Comparison of ENCODE assay signal across 1 cellular context in the genomic region with DNA sequence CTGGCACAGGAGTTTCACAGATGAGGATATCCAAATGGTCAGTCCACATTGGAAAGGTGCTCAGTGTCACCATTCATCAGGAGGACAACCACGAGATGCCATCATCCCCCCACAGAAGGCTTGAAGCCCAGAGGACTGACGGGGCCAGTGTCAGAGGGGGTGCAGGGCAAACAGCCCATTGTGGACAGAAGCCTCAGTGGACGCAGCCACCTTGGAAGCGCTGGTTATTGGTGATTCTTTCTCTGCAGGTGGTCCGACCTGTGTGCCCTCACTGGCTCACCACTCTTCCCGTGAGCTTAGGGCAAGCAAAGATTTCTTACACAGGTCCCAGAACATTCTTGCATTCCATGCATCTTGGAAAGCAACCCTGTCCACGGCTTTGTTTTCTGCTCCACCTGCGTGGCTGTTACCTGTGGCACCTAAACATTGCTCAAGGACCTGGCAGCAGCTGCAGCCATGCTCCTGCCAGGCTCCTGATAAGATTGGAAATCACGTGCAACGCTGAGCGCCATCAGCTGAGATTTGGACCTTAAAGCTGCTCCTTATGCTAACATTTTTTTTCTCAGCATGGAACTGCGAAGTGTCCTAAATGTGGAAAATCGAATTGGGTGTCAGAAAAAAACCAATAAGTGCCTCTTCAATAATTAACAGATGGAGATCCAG.
TF ChIP-seq lines count a peak whose summit lies in the region.

No MANE protein-coding gene starts in this region.

TF ChIP-seq in H1, 55 proteins besides CTCF, POLR2A, EP300 and RAD21:
- no peak for TF ChIP-seq YY1 (IDR thresholded peaks at IDR 0.05; ENCODE audit: low read depth, low read length)
- no peak for TF ChIP-seq KDM5A (IDR thresholded peaks at IDR 0.05; ENCODE audit: low read length)
- TF ChIP-seq, protein P1, sequence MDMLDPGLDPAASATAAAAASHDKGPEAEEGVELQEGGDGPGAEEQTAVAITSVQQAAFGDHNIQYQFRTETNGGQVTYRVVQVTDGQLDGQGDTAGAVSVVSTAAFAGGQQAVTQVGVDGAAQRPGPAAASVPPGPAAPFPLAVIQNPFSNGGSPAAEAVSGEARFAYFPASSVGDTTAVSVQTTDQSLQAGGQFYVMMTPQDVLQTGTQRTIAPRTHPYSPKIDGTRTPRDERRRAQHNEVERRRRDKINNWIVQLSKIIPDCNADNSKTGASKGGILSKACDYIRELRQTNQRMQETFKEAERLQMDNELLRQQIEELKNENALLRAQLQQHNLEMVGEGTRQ (IDR thresholded peaks at IDR 0.05; ENCODE audit: low read length), result no peak
- no peak for TF ChIP-seq FOSL1 (IDR thresholded peaks at IDR 0.05; ENCODE audit: insufficient read depth, low read depth, low read length)
- no peak for TF ChIP-seq JUN (IDR thresholded peaks at IDR 0.05; ENCODE audit: low read depth, low read length)
- no peak for TF ChIP-seq GABPA (IDR thresholded peaks at IDR 0.05; ENCODE audit: borderline replicate concordance, insufficient read depth, low read length)
- TF ChIP-seq BCL11A (IDR thresholded peaks at IDR 0.05; ENCODE audit: low read depth in 2 of 2, low read length in 2 of 2), result no peak
- TF ChIP-seq NANOG (IDR thresholded peaks at IDR 0.05; ENCODE audit: insufficient read depth, low read depth, low read length, poor library complexity, severe bottlenecking), result no peak
- TF ChIP-seq HDAC2 (IDR thresholded peaks at IDR 0.05; ENCODE audit: borderline replicate concordance in 1 of 2, low read depth in 2 of 2, low read length in 2 of 2), result no peak
